2 cellular contexts compared by ENCODE assay signal in the genomic region with DNA sequence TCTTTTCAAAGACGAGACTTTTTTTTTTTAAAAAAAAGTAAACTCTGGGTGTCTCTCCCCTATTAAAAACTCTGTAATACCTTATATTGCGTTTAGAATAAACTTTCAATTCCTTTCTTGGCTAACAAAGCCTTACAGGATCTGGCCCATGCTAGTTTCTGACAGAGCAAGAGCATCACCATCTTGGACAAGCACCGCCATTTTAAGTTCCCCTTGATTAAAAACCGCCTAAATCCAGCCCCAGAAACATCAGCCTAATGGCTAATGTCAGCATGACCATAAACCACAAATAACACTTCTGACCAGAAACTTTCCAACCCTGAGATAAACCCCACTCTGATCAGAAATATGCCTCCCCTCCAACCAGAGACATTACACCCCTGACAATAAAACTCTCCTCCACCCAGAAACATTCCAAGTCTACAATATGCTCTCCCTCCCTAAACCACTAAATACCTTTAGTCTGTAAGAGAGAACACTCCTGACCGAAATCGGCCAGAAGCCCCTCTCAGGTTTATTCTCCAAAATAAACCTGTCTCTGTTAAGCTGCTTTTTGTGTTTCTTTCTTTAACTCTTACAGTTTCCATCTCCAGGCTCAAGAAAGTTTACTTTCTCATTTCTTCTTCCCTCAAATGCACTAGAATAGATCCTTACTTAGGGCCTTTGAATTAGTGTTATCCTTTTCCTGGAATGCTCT.
TF ChIP-seq lines count a peak whose summit lies in the region.

No MANE protein-coding gene starts in this region.

TF ChIP-seq in GM12878, 131 proteins besides CTCF, POLR2A, EP300 and RAD21:
- TF ChIP-seq YY1 (IDR thresholded peaks at IDR 0.05; ENCODE audit: low read depth, low read length) (peak; percentile 61; the same call in 1 of the 2 replicates), ETV6 (conservative IDR thresholded peaks at IDR 0.05 in 1 of 2, IDR thresholded peaks at IDR 0.05 in 1 of 2; ENCODE audit: borderline replicate concordance in 1 of 2, low read depth in 1 of 2) (no peak), BCL11A (IDR thresholded peaks at IDR 0.05; ENCODE audit: low read depth, low read length) (no peak)
- TF ChIP-seq, protein P1, sequence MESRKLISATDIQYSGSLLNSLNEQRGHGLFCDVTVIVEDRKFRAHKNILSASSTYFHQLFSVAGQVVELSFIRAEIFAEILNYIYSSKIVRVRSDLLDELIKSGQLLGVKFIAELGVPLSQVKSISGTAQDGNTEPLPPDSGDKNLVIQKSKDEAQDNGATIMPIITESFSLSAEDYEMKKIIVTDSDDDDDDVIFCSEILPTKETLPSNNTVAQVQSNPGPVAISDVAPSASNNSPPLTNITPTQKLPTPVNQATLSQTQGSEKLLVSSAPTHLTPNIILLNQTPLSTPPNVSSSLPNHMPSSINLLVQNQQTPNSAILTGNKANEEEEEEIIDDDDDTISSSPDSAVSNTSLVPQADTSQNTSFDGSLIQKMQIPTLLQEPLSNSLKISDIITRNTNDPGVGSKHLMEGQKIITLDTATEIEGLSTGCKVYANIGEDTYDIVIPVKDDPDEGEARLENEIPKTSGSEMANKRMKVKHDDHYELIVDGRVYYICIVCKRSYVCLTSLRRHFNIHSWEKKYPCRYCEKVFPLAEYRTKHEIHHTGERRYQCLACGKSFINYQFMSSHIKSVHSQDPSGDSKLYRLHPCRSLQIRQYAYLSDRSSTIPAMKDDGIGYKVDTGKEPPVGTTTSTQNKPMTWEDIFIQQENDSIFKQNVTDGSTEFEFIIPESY (IDR thresholded peaks at IDR 0.05) = peak; percentile 50; the same call in 1 of the 2 replicates
- TF ChIP-seq, protein P2, sequence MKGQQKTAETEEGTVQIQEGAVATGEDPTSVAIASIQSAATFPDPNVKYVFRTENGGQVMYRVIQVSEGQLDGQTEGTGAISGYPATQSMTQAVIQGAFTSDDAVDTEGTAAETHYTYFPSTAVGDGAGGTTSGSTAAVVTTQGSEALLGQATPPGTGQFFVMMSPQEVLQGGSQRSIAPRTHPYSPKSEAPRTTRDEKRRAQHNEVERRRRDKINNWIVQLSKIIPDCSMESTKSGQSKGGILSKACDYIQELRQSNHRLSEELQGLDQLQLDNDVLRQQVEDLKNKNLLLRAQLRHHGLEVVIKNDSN (IDR thresholded peaks at IDR 0.05; ENCODE audit: borderline replicate concordance, extremely low read length, insufficient read depth, low read depth, low read length) = no peak
- TF ChIP-seq, protein P3, sequence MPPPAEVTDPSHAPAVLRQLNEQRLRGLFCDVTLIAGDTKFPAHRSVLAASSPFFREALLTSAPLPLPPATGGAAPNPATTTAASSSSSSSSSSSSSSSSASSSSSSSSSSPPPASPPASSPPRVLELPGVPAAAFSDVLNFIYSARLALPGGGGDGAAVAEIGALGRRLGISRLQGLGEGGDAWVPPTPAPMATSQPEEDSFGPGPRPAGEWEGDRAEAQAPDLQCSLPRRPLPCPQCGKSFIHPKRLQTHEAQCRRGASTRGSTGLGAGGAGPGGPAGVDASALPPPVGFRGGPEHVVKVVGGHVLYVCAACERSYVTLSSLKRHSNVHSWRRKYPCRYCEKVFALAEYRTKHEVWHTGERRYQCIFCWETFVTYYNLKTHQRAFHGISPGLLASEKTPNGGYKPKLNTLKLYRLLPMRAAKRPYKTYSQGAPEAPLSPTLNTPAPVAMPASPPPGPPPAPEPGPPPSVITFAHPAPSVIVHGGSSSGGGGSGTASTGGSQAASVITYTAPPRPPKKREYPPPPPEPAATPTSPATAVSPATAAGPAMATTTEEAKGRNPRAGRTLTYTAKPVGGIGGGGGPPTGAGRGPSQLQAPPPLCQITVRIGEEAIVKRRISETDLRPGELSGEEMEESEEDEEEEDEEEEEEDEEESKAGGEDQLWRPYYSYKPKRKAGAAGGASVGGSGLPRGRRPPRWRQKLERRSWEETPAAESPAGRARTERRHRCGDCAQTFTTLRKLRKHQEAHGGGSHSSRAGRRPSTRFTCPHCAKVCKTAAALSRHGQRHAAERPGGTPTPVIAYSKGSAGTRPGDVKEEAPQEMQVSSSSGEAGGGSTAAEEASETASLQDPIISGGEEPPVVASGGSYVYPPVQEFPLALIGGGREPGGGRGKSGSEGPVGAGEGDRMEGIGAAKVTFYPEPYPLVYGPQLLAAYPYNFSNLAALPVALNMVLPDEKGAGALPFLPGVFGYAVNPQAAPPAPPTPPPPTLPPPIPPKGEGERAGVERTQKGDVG (CRISPR knock-in tag; IDR thresholded peaks at IDR 0.05) = 0 out of 2 replicates have a peak, but pooled peaks have one; percentile 42

TF ChIP-seq in neural cell, 6 proteins besides CTCF, POLR2A, EP300 and RAD21:
- TF ChIP-seq, protein P4, sequence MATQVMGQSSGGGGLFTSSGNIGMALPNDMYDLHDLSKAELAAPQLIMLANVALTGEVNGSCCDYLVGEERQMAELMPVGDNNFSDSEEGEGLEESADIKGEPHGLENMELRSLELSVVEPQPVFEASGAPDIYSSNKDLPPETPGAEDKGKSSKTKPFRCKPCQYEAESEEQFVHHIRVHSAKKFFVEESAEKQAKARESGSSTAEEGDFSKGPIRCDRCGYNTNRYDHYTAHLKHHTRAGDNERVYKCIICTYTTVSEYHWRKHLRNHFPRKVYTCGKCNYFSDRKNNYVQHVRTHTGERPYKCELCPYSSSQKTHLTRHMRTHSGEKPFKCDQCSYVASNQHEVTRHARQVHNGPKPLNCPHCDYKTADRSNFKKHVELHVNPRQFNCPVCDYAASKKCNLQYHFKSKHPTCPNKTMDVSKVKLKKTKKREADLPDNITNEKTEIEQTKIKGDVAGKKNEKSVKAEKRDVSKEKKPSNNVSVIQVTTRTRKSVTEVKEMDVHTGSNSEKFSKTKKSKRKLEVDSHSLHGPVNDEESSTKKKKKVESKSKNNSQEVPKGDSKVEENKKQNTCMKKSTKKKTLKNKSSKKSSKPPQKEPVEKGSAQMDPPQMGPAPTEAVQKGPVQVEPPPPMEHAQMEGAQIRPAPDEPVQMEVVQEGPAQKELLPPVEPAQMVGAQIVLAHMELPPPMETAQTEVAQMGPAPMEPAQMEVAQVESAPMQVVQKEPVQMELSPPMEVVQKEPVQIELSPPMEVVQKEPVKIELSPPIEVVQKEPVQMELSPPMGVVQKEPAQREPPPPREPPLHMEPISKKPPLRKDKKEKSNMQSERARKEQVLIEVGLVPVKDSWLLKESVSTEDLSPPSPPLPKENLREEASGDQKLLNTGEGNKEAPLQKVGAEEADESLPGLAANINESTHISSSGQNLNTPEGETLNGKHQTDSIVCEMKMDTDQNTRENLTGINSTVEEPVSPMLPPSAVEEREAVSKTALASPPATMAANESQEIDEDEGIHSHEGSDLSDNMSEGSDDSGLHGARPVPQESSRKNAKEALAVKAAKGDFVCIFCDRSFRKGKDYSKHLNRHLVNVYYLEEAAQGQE (IDR thresholded peaks at IDR 0.05; ENCODE audit: borderline replicate concordance) = no peak
- TF ChIP-seq EZH2 (IDR thresholded peaks at IDR 0.05; ENCODE audit: borderline replicate concordance, insufficient read depth, low read length, poor library complexity, severe bottlenecking) = no peak
- no peak for TF ChIP-seq SMC3 (conservative IDR thresholded peaks at IDR 0.05; ENCODE audit: poor library complexity)
- no peak for TF ChIP-seq TAF1 (IDR thresholded peaks at IDR 0.05; ENCODE audit: low read depth)
